ENCODE assay signal across 30 cellular contexts in genomic region chr18:7600528-7601248, GRCh38. TPM values are rescaled to one million over a fixed set of nuclear protein-coding genes. Genes with fewer than 3 reads are reported as not detected.
DNase-seq lines count a peak whose midpoint lies in the region; ATAC-seq and TF ChIP-seq lines count a peak whose summit lies in the region.
"Had no signal": no experiment of that assay in that cellular context is flagged by ENCODE, and none has a peak within 500 bp of the region (broad histone marks: within the 10 kb centered on the region; RNA-seq: fewer than 3 reads in every experiment).

No MANE protein-coding gene starts in this region.

- H3K27ac ChIP-seq in right atrium auricular region: no peak overlapping the region
- H3K27ac ChIP-seq: breast epithelium, coronary artery, gastroesophageal sphincter, GM23248, skin epidermis had no signal

- no peaks in the 10 kb centered on the region for H3K27me3 ChIP-seq in right atrium auricular region
- H3K27me3 ChIP-seq: breast epithelium, gastroesophageal sphincter had no signal

- no peaks in the 10 kb centered on the region for H3K9me3 Mint-ChIP-seq in immature natural killer cell
- peaks cover 10% of the 10 kb centered on the region for H3K9me3 Mint-ChIP-seq in stimulated activated effector memory CD8-positive, alpha-beta T cell treated with anti-CD3 and anti-CD28 coated beads, Interleukin-12 subunit alpha, Interleukin-12 subunit beta, amount 100 ng/mL, for 72 hours
- H3K9me3 Mint-ChIP-seq: activated T-cell treated with anti-CD3 and anti-CD28 coated beads, Interleukin-2, amount 50 U/mL, for 4 hours; CD4-positive, alpha-beta memory T cell had no signal

- no peak overlapping the region for H3K4me3 ChIP-seq in right atrium auricular region
- H3K4me3 ChIP-seq: breast epithelium, coronary artery, gastroesophageal sphincter, GM23248, skin epidermis had no signal

- H3K9me3 ChIP-seq in right atrium auricular region (no peaks in the 10 kb centered on the region), T-helper 17 cell (ENCODE audit: control insufficient read depth, low read length, poor library complexity, severe bottlenecking) (peaks cover 3% of the 10 kb centered on the region)
- H3K9me3 ChIP-seq: breast epithelium, gastroesophageal sphincter had no signal

- TF ChIP-seq CTCF in right atrium auricular region (IDR thresholded peaks at IDR 0.05): no peak

- intact Hi-C loops in Right ventricle myocardium superior (cut with DNase I): no loop called here

- no peak overlapping the region for H3K27ac Mint-ChIP-seq in T-helper 17 cell
- peak overlapping the region in 2 of 6 donors; percentile 36 to 55 for H3K27ac Mint-ChIP-seq in immature natural killer cell
- no peak overlapping the region for H3K27ac Mint-ChIP-seq in stimulated activated effector memory CD8-positive, alpha-beta T cell treated with anti-CD3 and anti-CD28 coated beads, Interleukin-12 subunit alpha, Interleukin-12 subunit beta, amount 100 ng/mL, for 72 hours

- H3K4me3 Mint-ChIP-seq in T-helper 17 cell (peak overlapping the region; percentile 19), immature natural killer cell (peak overlapping the region in 3 of 5 donors; percentile 29 to 45 (median 34))
- no peak overlapping the region for H3K4me3 Mint-ChIP-seq in stimulated activated effector memory CD8-positive, alpha-beta T cell treated with anti-CD3 and anti-CD28 coated beads, Interleukin-12 subunit alpha, Interleukin-12 subunit beta, amount 100 ng/mL, for 72 hours
- H3K4me3 Mint-ChIP-seq: activated T-cell treated with anti-CD3 and anti-CD28 coated beads, Interleukin-2, amount 50 U/mL, for 4 hours had no signal

- ATAC-seq in Right ventricle myocardium superior (ENCODE audit: poor library complexity): peak; percentile 43
- ATAC-seq in T-helper 17 cell: peak; percentile 10
- peak; percentile 34 for ATAC-seq in stimulated activated effector memory CD8-positive, alpha-beta T cell treated with anti-CD3 and anti-CD28 coated beads, Interleukin-12 subunit alpha, Interleukin-12 subunit beta, amount 100 ng/mL, for 72 hours
- no peak for ATAC-seq in HG02642 (IDR thresholded peaks at IDR 0.05; ENCODE audit: poor library complexity, unreplicated experiment)
- ATAC-seq: activated T-cell treated with anti-CD3 and anti-CD28 coated beads, Interleukin-2, amount 50 U/mL, for 4 hours; gastroesophageal sphincter had no signal

- H3K36me3 Mint-ChIP-seq in T-helper 17 cell (ENCODE audit: low read depth): no peaks in the 10 kb centered on the region
- peaks cover 0 to 5% (median 0%) of the 10 kb centered on the region in 3 donors for H3K36me3 Mint-ChIP-seq in immature natural killer cell
- H3K36me3 Mint-ChIP-seq in stimulated activated effector memory CD8-positive, alpha-beta T cell treated with anti-CD3 and anti-CD28 coated beads, Interleukin-12 subunit alpha, Interleukin-12 subunit beta, amount 100 ng/mL, for 72 hours: no peaks in the 10 kb centered on the region
- H3K36me3 Mint-ChIP-seq: CD4-positive, alpha-beta memory T cell had no signal

- H3K36me3 ChIP-seq in right atrium auricular region: no peaks in the 10 kb centered on the region
- H3K36me3 ChIP-seq: breast epithelium, gastroesophageal sphincter had no signal

- H3K27me3 Mint-ChIP-seq in T-helper 17 cell (no peaks in the 10 kb centered on the region), immature natural killer cell (ENCODE audit: low read depth in 3 of 3) (peaks cover 0 to 6% (median 2%) of the 10 kb centered on the region in 3 donors)
- H3K27me3 Mint-ChIP-seq: CD4-positive, alpha-beta memory T cell had no signal

- DNase-seq in Right ventricle myocardium superior (no peak), right atrium auricular region (ENCODE audit: low spot score) (no peak), T-helper 17 cell (no peak), immature natural killer cell (no peak), LoVo (ENCODE audit: low spot score) (no peak), NCI-H1930 (lab: John Stamatoyannopoulos, UW) (no peak)
- DNase-seq in stimulated activated effector memory CD8-positive, alpha-beta T cell treated with anti-CD3 and anti-CD28 coated beads, Interleukin-12 subunit alpha, Interleukin-12 subunit beta, amount 100 ng/mL, for 72 hours (ENCODE audit: low spot score in 2 of 2): no peak
- DNase-seq: 8988T; activated CD8-positive, alpha-beta memory T cell treated with anti-CD3 and anti-CD28 coated beads for 24 hours; activated naive CD4-positive, alpha-beta T cell; activated T-cell treated with anti-CD3 and anti-CD28 coated beads, Interleukin-2, amount 50 U/mL, for 4 hours; amniotic stem cell; DMS153; kidney; NCI-H1105 treated with DMSO at 0.1 percent for 48 hours; NCI-H2081 treated with DMSO at 0.1 percent for 48 hours; NCI-H82; nucleus accumbens; OCI-M1; SHP77; stimulated activated CD4-positive, alpha-beta T cell treated with anti-CD3 and anti-CD28 coated beads, Interleukin-2, amount 100 ng/mL, for 24 hours; substantia nigra had no signal

- H3K4me1 Mint-ChIP-seq in T-helper 17 cell (peaks cover 9% of the 10 kb centered on the region), immature natural killer cell (peaks cover 22 to 26% of the 10 kb centered on the region in 2 donors)
- H3K4me1 Mint-ChIP-seq in stimulated activated effector memory CD8-positive, alpha-beta T cell treated with anti-CD3 and anti-CD28 coated beads, Interleukin-12 subunit alpha, Interleukin-12 subunit beta, amount 100 ng/mL, for 72 hours: no peaks in the 10 kb centered on the region

- peaks cover 0 to 37% of the 10 kb centered on the region in 2 donors for H3K4me1 ChIP-seq in right atrium auricular region
- H3K4me1 ChIP-seq: breast epithelium had no signal

RNA-seq across cellular contexts. Expression of gene PTPRM, which starts 33.6 kb away (rescaled TPM):
- total RNA-seq in Right ventricle myocardium superior (101 TPM), right atrium auricular region (100 to 1,000 TPM in 1 of 2 donors, 10 to 100 TPM in 1; 80.1 to 106 TPM), T-helper 17 cell (10 to 100 TPM; 25.6 to 44.8 TPM)
- 1 to 10 TPM; 1.3 to 9.7 (median 3.2) TPM for polyA plus RNA-seq in immature natural killer cell
- total RNA-seq: G401 had no signal
